In the genomic region with DNA sequence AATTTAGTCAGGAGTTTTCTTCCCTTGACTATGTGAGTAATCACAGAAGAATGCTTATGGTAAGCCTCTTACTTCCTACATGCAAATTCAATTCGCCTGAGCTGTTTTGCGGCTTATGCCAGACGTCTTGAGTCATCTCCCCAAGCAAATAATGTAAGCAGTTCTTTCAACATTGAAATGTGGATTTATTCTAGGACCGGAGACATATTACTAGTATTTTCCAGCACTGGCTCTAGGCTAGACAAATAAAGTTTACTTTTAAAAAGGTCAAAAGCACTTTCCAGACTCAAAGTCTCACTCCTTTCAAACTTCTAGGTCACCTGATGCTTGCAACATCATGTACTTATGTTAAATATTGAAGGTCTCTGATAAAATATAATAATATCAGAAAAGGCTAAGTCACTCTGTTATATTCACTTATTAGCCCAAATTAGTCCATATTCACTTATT, we compare ENCODE assay signal across 8 cellular contexts.
DNase-seq lines count a peak whose midpoint lies in the region; ATAC-seq and TF ChIP-seq lines count a peak whose summit lies in the region.

No MANE protein-coding gene starts in this region.

- peaks cover 4% of the 10 kb centered on the region for H3K9me3 Mint-ChIP-seq in stimulated activated effector memory CD8-positive, alpha-beta T cell treated with anti-CD3 and anti-CD28 coated beads, Interleukin-12 subunit alpha, Interleukin-12 subunit beta, amount 100 ng/mL, for 72 hours

- TF ChIP-seq CTCF in RWPE2 (IDR thresholded peaks at IDR 0.05; ENCODE audit: poor library complexity, severe bottlenecking) = no peak
- TF ChIP-seq CTCF in foreskin fibroblast (IDR thresholded peaks at IDR 0.05; ENCODE audit: low read depth, low read length) = no peak

- peaks cover 12% of the 10 kb centered on the region for H3K4me1 Mint-ChIP-seq in stimulated activated effector memory CD8-positive, alpha-beta T cell treated with anti-CD3 and anti-CD28 coated beads, Interleukin-12 subunit alpha, Interleukin-12 subunit beta, amount 100 ng/mL, for 72 hours

- H3K4me1 ChIP-seq in RWPE2 (ENCODE audit: insufficient read depth, poor library complexity, severe bottlenecking) = peaks cover 35% of the 10 kb centered on the region

- no peak overlapping the region for H3K4me3 Mint-ChIP-seq in stimulated activated effector memory CD8-positive, alpha-beta T cell treated with anti-CD3 and anti-CD28 coated beads, Interleukin-12 subunit alpha, Interleukin-12 subunit beta, amount 100 ng/mL, for 72 hours

- H3K36me3 ChIP-seq in RWPE2 (ENCODE audit: low read depth) = no peaks in the 10 kb centered on the region

- no peaks in the 10 kb centered on the region for H3K9me3 ChIP-seq in RWPE2 (ENCODE audit: severe bottlenecking)

- ATAC-seq in GM18861 (IDR thresholded peaks at IDR 0.05; ENCODE audit: unreplicated experiment) (peak; percentile 98), HG03025 (IDR thresholded peaks at IDR 0.05; ENCODE audit: low FRiP score, unreplicated experiment) (peak; percentile 80), RWPE2 (ENCODE audit: low read depth) (peak; percentile 94)
- peak; percentile 93 for ATAC-seq in stimulated activated effector memory CD8-positive, alpha-beta T cell treated with anti-CD3 and anti-CD28 coated beads, Interleukin-12 subunit alpha, Interleukin-12 subunit beta, amount 100 ng/mL, for 72 hours

- no peak overlapping the region for H3K27ac Mint-ChIP-seq in stimulated activated effector memory CD8-positive, alpha-beta T cell treated with anti-CD3 and anti-CD28 coated beads, Interleukin-12 subunit alpha, Interleukin-12 subunit beta, amount 100 ng/mL, for 72 hours

- no peaks in the 10 kb centered on the region for H3K36me3 Mint-ChIP-seq in stimulated activated effector memory CD8-positive, alpha-beta T cell treated with anti-CD3 and anti-CD28 coated beads, Interleukin-12 subunit alpha, Interleukin-12 subunit beta, amount 100 ng/mL, for 72 hours

- peak overlapping the region; percentile 96 for H3K27ac ChIP-seq in RWPE2 (ENCODE audit: poor library complexity, severe bottlenecking)

- H3K4me3 ChIP-seq in RWPE2 (ENCODE audit: severe bottlenecking) = no peak overlapping the region
- no peak overlapping the region for H3K4me3 ChIP-seq in foreskin fibroblast (ENCODE audit: low read depth in 1 of 2, low read length in 2 of 2)

- H3K27me3 ChIP-seq in RWPE2 (ENCODE audit: insufficient read depth, poor library complexity, severe bottlenecking) = no peaks in the 10 kb centered on the region

- DNase-seq in 8988T (peak; percentile 31), RWPE2 (ENCODE audit: low spot score) (peak; percentile 70), foreskin fibroblast (peak; percentile 97), pons (ENCODE audit: low spot score) (no peak), amygdala (lab: John Stamatoyannopoulos, UW) (no peak)
- no peak for DNase-seq in stimulated activated effector memory CD8-positive, alpha-beta T cell treated with anti-CD3 and anti-CD28 coated beads, Interleukin-12 subunit alpha, Interleukin-12 subunit beta, amount 100 ng/mL, for 72 hours (ENCODE audit: low spot score in 2 of 2)

Comparison
In these comparisons a context has a peak if more than half of its experiments do, and no peak if none do; other contexts are left out.
1. DNase-seq: peak in 8988T (single experiment), RWPE2 (single experiment) and foreskin fibroblast (2 of 2); none in stimulated activated effector memory CD8-positive, alpha-beta T cell treated with anti-CD3 and anti-CD28 coated beads, Interleukin-12 subunit alpha, Interleukin-12 subunit beta, amount 100 ng/mL, for 72 hours (0 of 2), pons (single experiment) and amygdala (0 of 56).
2. Peak in every context shown above with its lines, with median percentiles within 50 percentile points of each other: ATAC-seq.